ENCODE assay signal across 8 cellular contexts in the genomic region with DNA sequence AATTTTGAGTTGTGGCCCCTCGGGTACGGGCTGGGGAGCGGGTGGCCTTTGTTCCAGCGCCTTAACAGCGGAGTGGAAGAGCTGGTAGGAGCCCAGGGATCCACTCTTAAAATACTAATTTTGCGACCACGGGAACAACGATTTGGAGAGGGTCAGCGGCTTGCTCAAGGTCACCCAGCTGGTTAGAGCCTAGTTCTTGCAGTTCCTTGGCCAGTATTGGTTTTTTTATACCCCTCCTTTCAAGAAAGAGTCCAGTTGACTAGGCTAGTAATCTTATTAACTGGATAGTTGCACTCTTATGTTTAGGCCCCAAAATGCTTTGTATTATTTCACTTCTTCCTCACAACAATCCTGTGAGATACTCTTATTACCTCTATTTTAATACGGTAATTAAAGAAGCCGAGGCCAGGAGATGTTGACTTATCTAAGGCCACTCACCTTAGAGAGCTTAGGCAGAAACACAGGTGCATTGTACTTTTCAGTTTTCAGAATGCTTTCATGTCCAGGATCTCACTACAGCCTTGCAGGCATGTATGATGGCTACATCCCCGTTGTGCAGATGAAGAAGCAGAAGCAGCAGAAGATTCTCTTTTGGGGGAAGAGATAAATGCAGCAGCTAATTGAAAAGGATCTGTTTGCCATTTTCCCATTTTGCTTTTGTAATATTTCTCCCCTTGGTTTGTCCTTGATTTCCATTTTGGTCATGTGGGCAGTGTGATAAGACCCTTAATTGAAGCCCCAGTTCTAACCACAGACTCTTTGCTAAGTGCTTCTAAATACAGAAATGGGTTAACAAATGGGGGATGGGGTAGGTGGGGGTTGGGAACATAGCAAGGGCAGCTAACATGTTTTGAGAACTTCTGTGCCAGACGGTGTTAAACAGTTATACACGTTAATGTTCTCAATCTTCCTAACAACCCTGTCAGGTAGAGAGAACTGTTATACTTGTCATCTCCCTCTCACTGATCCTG. TPM values are rescaled to one million over a fixed set of nuclear protein-coding genes. Genes with fewer than 3 reads are reported as not detected.
A peak's percentile ranks its signal among the peaks of the same experiment; 100 is the strongest.
DNase-seq lines count a peak whose midpoint lies in the region; ATAC-seq, FAIRE-seq and TF ChIP-seq lines count a peak whose summit lies in the region.

No MANE protein-coding gene starts in this region.

- H3K4me1 ChIP-seq in SJCRH30: peaks cover 17% of the 10 kb centered on the region
- H3K4me1 ChIP-seq in gastrocnemius medialis: peaks cover 12 to 15% of the 10 kb centered on the region in 2 donors

- intact Hi-C loops in gastrocnemius medialis (cut with DNase I; ENCODE audit: low total_unique reads): loop anchor here (5.0 kb wide), 2 partner anchors 147 to 742 kb away; a partner anchor contains a TSS

- peak overlapping the region; percentile 93 for H3K4me3 ChIP-seq in SJCRH30
- H3K4me3 ChIP-seq in fibroblast of mammary gland (ENCODE audit: control insufficient read depth, low read depth, low read length): peak overlapping the region; percentile 72
- H3K4me3 ChIP-seq in gastrocnemius medialis: peak overlapping the region; percentile 75 to 94 (median 90)

- FAIRE-seq in D721Med (lab: Jason Lieb, UNC): no peak

- H3K36me3 ChIP-seq in SJCRH30 (peaks cover 19% of the 10 kb centered on the region), gastrocnemius medialis (no peaks in the 10 kb centered on the region)

- H3K27me3 ChIP-seq in SJCRH30: no peaks in the 10 kb centered on the region
- H3K27me3 ChIP-seq in gastrocnemius medialis: no peaks in the 10 kb centered on the region

- ATAC-seq in gastrocnemius medialis (no peak), GM21390 (IDR thresholded peaks at IDR 0.05; ENCODE audit: unreplicated experiment) (no peak), GM18517 (IDR thresholded peaks at IDR 0.05; ENCODE audit: unreplicated experiment) (no peak)

- H3K27ac ChIP-seq in SJCRH30 (peak overlapping the region; percentile 86), gastrocnemius medialis (peak overlapping the region; percentile 92 to 98 (median 98))

- peak; percentile 11 for DNase-seq in NCI-H146 (lab: John Stamatoyannopoulos, UW)
- no peak for DNase-seq in NCI-H146 treated with DMSO at 0.1 percent for 48 hours (lab: John Stamatoyannopoulos, UW; ENCODE audit: unreplicated experiment)
- DNase-seq in SJCRH30: no peak
- DNase-seq in fibroblast of mammary gland (ENCODE audit: low read depth): no peak
- DNase-seq in gastrocnemius medialis: no peak
- DNase-seq in D721Med (ENCODE audit: insufficient read length, low spot score): no peak

- in situ Hi-C loops in gastrocnemius medialis (cut with MboI; ENCODE audit: low sequenced_read_pairs in 4 of 4): loop anchor here in 1 of 4 donors (5.0 kb wide), 1 partner anchor 108 kb away; no protein-coding TSS in a partner anchor

- TF ChIP-seq CTCF in fibroblast of mammary gland (conservative IDR thresholded peaks at IDR 0.05; ENCODE audit: control insufficient read depth, insufficient read depth, low read depth, low read length) (no peak), gastrocnemius medialis (IDR thresholded peaks at IDR 0.05 in 4 of 5, conservative IDR thresholded peaks at IDR 0.05 in 1 of 5) (no peak), D721Med (IDR thresholded peaks at IDR 0.05; ENCODE audit: insufficient read depth, missing control alignments) (no peak)

- TF ChIP-seq POLR2A in gastrocnemius medialis (IDR thresholded peaks at IDR 0.05): no peak

- H3K9me3 ChIP-seq in SJCRH30 (replicated peaks) (no peaks in the 10 kb centered on the region), gastrocnemius medialis (no peaks in the 10 kb centered on the region)

RNA-seq across cellular contexts. Expression of a gene that starts 1.4 kb away (rescaled TPM):
- 100 and 103 TPM in 2 replicates for total RNA-seq in SJCRH30 (2014; rRNA removed; shearing (Covaris generic))
- 10 to 100 TPM; 25.1 to 40.9 (median 36.1) TPM for total RNA-seq in gastrocnemius medialis

RNA-seq across cellular contexts. Expression of a gene that starts 33.8 kb away (rescaled TPM):
- total RNA-seq in SJCRH30 (2014; rRNA removed; shearing (Covaris generic)): 19.8 and 21.2 TPM in 2 replicates
- total RNA-seq in gastrocnemius medialis: 1 to 10 TPM; 3.3 to 7.7 (median 6.0) TPM
